21 cellular contexts compared by ENCODE assay signal in the genomic region with DNA sequence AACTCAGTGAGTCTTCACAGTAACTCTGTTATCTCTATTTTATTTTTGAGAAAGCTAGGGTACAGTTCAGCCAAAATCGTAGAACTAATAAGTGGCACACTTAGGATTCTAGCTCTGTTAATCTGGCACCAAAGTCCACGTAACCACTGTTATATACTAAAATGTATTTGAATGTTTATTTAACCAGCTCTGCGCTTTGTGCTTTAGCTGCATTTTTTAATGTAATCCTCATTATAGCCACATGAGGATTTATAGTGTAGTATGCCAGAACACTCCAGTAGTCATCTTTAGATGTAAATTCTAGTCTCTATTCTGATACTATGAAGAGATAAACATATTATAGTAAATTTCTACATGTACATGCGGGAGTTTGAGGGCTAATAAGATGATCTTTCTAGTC. TPM values are rescaled to one million over a fixed set of nuclear protein-coding genes. Genes with fewer than 3 reads are reported as not detected.
DNase-seq lines count a peak whose midpoint lies in the region; TF ChIP-seq lines count a peak whose summit lies in the region.
"Had no signal": no experiment of that assay in that cellular context is flagged by ENCODE, and none has a peak within 500 bp of the region (broad histone marks: within the 10 kb centered on the region; RNA-seq: fewer than 3 reads in every experiment).

No MANE protein-coding gene starts in this region.

- TF ChIP-seq CTCF in cardiac muscle cell (IDR thresholded peaks at IDR 0.05; ENCODE audit: low read depth, low read length), result no peak
- TF ChIP-seq CTCF in right atrium auricular region (IDR thresholded peaks at IDR 0.05), result no peak
- TF ChIP-seq CTCF in ascending aorta (IDR thresholded peaks at IDR 0.05), result no peak
- TF ChIP-seq CTCF in mesothelial cell of epicardium (IDR thresholded peaks at IDR 0.05; ENCODE audit: unreplicated experiment), result no peak
- TF ChIP-seq CTCF in thyroid gland (IDR thresholded peaks at IDR 0.05), result no peak
- TF ChIP-seq CTCF in CD14-positive monocyte (IDR thresholded peaks at IDR 0.05), result no peak

- H3K27me3 ChIP-seq in cardiac muscle cell (no peaks in the 10 kb centered on the region), right atrium auricular region (no peaks in the 10 kb centered on the region), ascending aorta (no peaks in the 10 kb centered on the region), thyroid gland (no peaks in the 10 kb centered on the region)

- 75 to 84% methylated on average over 4 of the region's 4 CpGs for WGBS in thyroid gland, 2 donors

- H3K27ac Mint-ChIP-seq in mesothelial cell of epicardium, result peak overlapping the region; percentile 3
- no peak overlapping the region for H3K27ac Mint-ChIP-seq in CD14-positive monocyte
- H3K27ac Mint-ChIP-seq: CD4-positive, CD25-positive, alpha-beta regulatory T cell had no signal

- H3K36me3 Mint-ChIP-seq in mesothelial cell of epicardium (no peaks in the 10 kb centered on the region), CD14-positive monocyte (no peaks in the 10 kb centered on the region)
- H3K36me3 Mint-ChIP-seq: CD4-positive, CD25-positive, alpha-beta regulatory T cell had no signal

- DNase-seq in cardiac muscle cell (ENCODE audit: low read depth in 1 of 2, low spot score in 1 of 2), result peak in 1 of 2 donors; percentile 15
- DNase-seq in right atrium auricular region (ENCODE audit: low spot score), result no peak
- no peak for DNase-seq in ascending aorta (ENCODE audit: low spot score in 2 of 2)
- no peak for DNase-seq in mesothelial cell of epicardium (ENCODE audit: low spot score in 2 of 2, unreplicated experiment in 2 of 2)
- DNase-seq in thyroid gland, result no peak
- DNase-seq in NCI-H2081 treated with DMSO at 0.1 percent for 48 hours (lab: John Stamatoyannopoulos, UW), result no peak
- DNase-seq in CD14-positive monocyte (ENCODE audit: low spot score), result no peak
- DNase-seq in SK-N-DZ (ENCODE audit: low spot score), result no peak
- DNase-seq: BE2C; CD4-positive, CD25-positive, alpha-beta regulatory T cell; DMS79; KBM-7; NCI-H1105; NCI-H146; NCI-H2029; NCI-H226; NCI-H510A treated with DMSO at 0.1 percent for 48 hours; NCI-H748 treated with DMSO at 0.1 percent for 48 hours; PC-9; RPMI8226; SHP77 had no signal

- no peak overlapping the region for H3K4me3 Mint-ChIP-seq in mesothelial cell of epicardium
- H3K4me3 Mint-ChIP-seq in CD14-positive monocyte, result no peak overlapping the region
- H3K4me3 Mint-ChIP-seq: CD4-positive, CD25-positive, alpha-beta regulatory T cell had no signal

- TF ChIP-seq POLR2A in thyroid gland (IDR thresholded peaks at IDR 0.05), result no peak

- H3K9me3 Mint-ChIP-seq in mesothelial cell of epicardium (no peaks in the 10 kb centered on the region), CD14-positive monocyte (peaks cover 0 to 2% (median 0%) of the 10 kb centered on the region in 7 donors)
- H3K9me3 Mint-ChIP-seq: CD4-positive, CD25-positive, alpha-beta regulatory T cell had no signal

- H3K4me1 Mint-ChIP-seq in mesothelial cell of epicardium (peaks cover 57% of the 10 kb centered on the region), CD14-positive monocyte (no peaks in the 10 kb centered on the region)
- H3K4me1 Mint-ChIP-seq: CD4-positive, CD25-positive, alpha-beta regulatory T cell had no signal

- H3K27ac ChIP-seq in cardiac muscle cell (peak overlapping the region; percentile 88), right atrium auricular region (peak overlapping the region in 1 of 2 donors; percentile 86), ascending aorta (peak overlapping the region; percentile 82 to 84), thyroid gland (peak overlapping the region in 2 of 3 donors; percentile 26 to 72)
- H3K27ac ChIP-seq: PC-9 had no signal

- H3K4me1 ChIP-seq in cardiac muscle cell (ENCODE audit: low read depth) (peaks cover 63% of the 10 kb centered on the region), right atrium auricular region (peaks cover 0 to 60% of the 10 kb centered on the region in 2 donors), ascending aorta (peaks cover 6 to 38% of the 10 kb centered on the region in 2 donors), thyroid gland (peaks cover 42 to 78% of the 10 kb centered on the region in 2 donors)
- H3K4me1 ChIP-seq: BE2C had no signal

- intact Hi-C loops in ascending aorta (cut with DNase I), result no loop called here
- intact Hi-C loops in thyroid gland (cut with DNase I), result no loop called here
- intact Hi-C loops in CD14-positive monocyte (cut with micrococcal nuclease), result no loop called here

- H3K36me3 ChIP-seq in cardiac muscle cell, result no peaks in the 10 kb centered on the region
- no peaks in the 10 kb centered on the region for H3K36me3 ChIP-seq in right atrium auricular region
- no peaks in the 10 kb centered on the region for H3K36me3 ChIP-seq in ascending aorta
- no peaks in the 10 kb centered on the region for H3K36me3 ChIP-seq in thyroid gland
- H3K36me3 ChIP-seq: BE2C had no signal

- no peaks in the 10 kb centered on the region for H3K9me3 ChIP-seq in cardiac muscle cell (ENCODE audit: low read depth)
- no peaks in the 10 kb centered on the region for H3K9me3 ChIP-seq in right atrium auricular region
- no peaks in the 10 kb centered on the region for H3K9me3 ChIP-seq in ascending aorta
- H3K9me3 ChIP-seq in thyroid gland, result no peaks in the 10 kb centered on the region
- H3K9me3 ChIP-seq: BE2C had no signal

- H3K4me3 ChIP-seq in cardiac muscle cell (no peak overlapping the region), right atrium auricular region (no peak overlapping the region), ascending aorta (no peak overlapping the region), thyroid gland (replicated peaks in 1 of 3) (no peak overlapping the region)
- H3K4me3 ChIP-seq: PC-9 had no signal

- H3K27me3 Mint-ChIP-seq in mesothelial cell of epicardium (ENCODE audit: low read depth) (no peaks in the 10 kb centered on the region), CD14-positive monocyte (ENCODE audit: low read depth in 3 of 3) (peaks cover 3 to 19% (median 8%) of the 10 kb centered on the region in 3 donors)

RNA-seq across cellular contexts. Expression of gene YAP1, which starts 36.8 kb away (rescaled TPM):
- 264 and 277 TPM in 2 replicates for total RNA-seq in cardiac muscle cell
- 40.8 and 48.4 TPM in 2 replicates for polyA plus RNA-seq in cardiac muscle cell
- 100 to 1,000 TPM in 1 of 2 donors, 10 to 100 TPM in 1; 85.0 to 135 TPM for total RNA-seq in right atrium auricular region
- 516 TPM for total RNA-seq in ascending aorta
- 186 to 194 TPM (median 193 TPM) in 3 replicates for total RNA-seq in mesothelial cell of epicardium
- 100 to 1,000 TPM; 162 to 202 (median 176) TPM for total RNA-seq in thyroid gland
- polyA plus RNA-seq in CD14-positive monocyte, result not detected
- polyA plus RNA-seq in SK-N-DZ (2014; cell fraction: cytosol; rRNA removed), result 1.8 and 2.3 TPM in 2 replicates
- polyA plus RNA-seq in SK-N-DZ (2014; cell fraction: nucleus; rRNA removed), result 0.50 and 0.91 TPM in 2 replicates
- total RNA-seq: CD4-positive, CD25-positive, alpha-beta regulatory T cell had no signal
- polyA plus RNA-seq: CD4-positive, CD25-positive, alpha-beta regulatory T cell had no signal
